In the genomic region with DNA sequence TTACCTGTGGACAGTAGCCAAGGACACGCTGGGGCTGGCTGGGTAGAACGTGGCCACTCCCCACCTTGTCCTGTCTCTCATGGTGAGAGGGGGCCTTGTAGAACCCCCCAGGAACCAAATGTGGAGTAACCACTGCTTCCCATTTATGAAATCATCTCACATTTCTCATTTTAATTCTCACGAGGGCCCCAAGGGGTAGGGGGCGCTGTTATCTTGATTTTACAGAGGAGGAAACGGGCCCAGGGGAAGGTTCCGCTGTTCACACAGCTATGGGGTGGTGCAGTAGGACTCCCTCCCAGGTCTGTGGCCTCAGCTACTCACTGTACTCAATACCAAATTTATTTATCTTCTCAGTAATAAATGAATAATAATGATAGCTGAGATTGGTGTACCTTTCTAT, we compare ENCODE assay signal across 8 cellular contexts. TPM values are rescaled to one million over a fixed set of nuclear protein-coding genes. Genes with fewer than 3 reads are reported as not detected.
DNase-seq lines count a peak whose midpoint lies in the region.

No MANE protein-coding gene starts in this region.

- H3K27me3 Mint-ChIP-seq in activated naive CD4-positive, alpha-beta T cell treated with anti-CD3 and anti-CD28 coated beads, Interleukin-2, amount 10 ng/mL, durations not matched to agents 7 days and 5 days = peaks cover 25% of the 10 kb centered on the region
- peaks cover 3 to 6% (median 4%) of the 10 kb centered on the region in 3 donors for H3K27me3 Mint-ChIP-seq in immature natural killer cell (ENCODE audit: low read depth in 3 of 3)

- no peaks in the 10 kb centered on the region for H3K9me3 Mint-ChIP-seq in activated naive CD4-positive, alpha-beta T cell treated with anti-CD3 and anti-CD28 coated beads, Interleukin-2, amount 10 ng/mL, durations not matched to agents 7 days and 5 days
- no peaks in the 10 kb centered on the region for H3K9me3 Mint-ChIP-seq in immature natural killer cell

- no peaks in the 10 kb centered on the region for H3K36me3 Mint-ChIP-seq in activated naive CD4-positive, alpha-beta T cell treated with anti-CD3 and anti-CD28 coated beads, Interleukin-2, amount 10 ng/mL, durations not matched to agents 7 days and 5 days
- H3K36me3 Mint-ChIP-seq in immature natural killer cell = no peaks in the 10 kb centered on the region

- CTCF ChIA-PET in activated naive CD4-positive, alpha-beta T cell treated with anti-CD3 and anti-CD28 coated beads, Interleukin-2, amount 10 ng/mL, durations not matched to agents 7 days and 5 days (lab: Charles Lee) = interaction anchor here (0.7 to 3.4 kb wide), 18 partner anchors 8 to 268 kb away, joined by 3 to 35 read pairs (median 3); no protein-coding TSS in a partner anchor

- no peak overlapping the region for H3K27ac Mint-ChIP-seq in activated naive CD4-positive, alpha-beta T cell treated with anti-CD3 and anti-CD28 coated beads, Interleukin-2, amount 10 ng/mL, durations not matched to agents 7 days and 5 days
- H3K27ac Mint-ChIP-seq in immature natural killer cell = peak overlapping the region; percentile 75 to 88 (median 84)

- DNase-seq in NCI-H1092 (lab: John Stamatoyannopoulos, UW) (peak; percentile 22), NCI-H1092 treated with DMSO at 0.1 percent for 48 hours (lab: John Stamatoyannopoulos, UW) (no peak), SKM-1 treated with dmso at 0.1 percent for 144 hours (lab: John Stamatoyannopoulos, UW; ENCODE audit: unreplicated experiment) (peak; percentile 14), immature natural killer cell (peak; percentile 68 to 72 (median 69)), HK-2 (ENCODE audit: unreplicated experiment) (no peak), kidney glomerular epithelial cell (lab: John Stamatoyannopoulos, UW) (no peak)
- peak; percentile 84 for DNase-seq in activated naive CD4-positive, alpha-beta T cell treated with anti-CD3 and anti-CD28 coated beads, Interleukin-2, amount 10 ng/mL, durations not matched to agents 7 days and 5 days
- peak; percentile 33 for DNase-seq in stimulated activated CD8-positive, alpha-beta memory T cell treated with anti-CD3 and anti-CD28 coated beads, Interleukin-15, amount 100 ng/mL, for 24 hours (ENCODE audit: low read depth)

- no peak overlapping the region for H3K4me3 Mint-ChIP-seq in activated naive CD4-positive, alpha-beta T cell treated with anti-CD3 and anti-CD28 coated beads, Interleukin-2, amount 10 ng/mL, durations not matched to agents 7 days and 5 days
- H3K4me3 Mint-ChIP-seq in immature natural killer cell = no peak overlapping the region

- peaks cover 63% of the 10 kb centered on the region for H3K4me1 Mint-ChIP-seq in activated naive CD4-positive, alpha-beta T cell treated with anti-CD3 and anti-CD28 coated beads, Interleukin-2, amount 10 ng/mL, durations not matched to agents 7 days and 5 days
- H3K4me1 Mint-ChIP-seq in immature natural killer cell = peaks cover 41 to 44% of the 10 kb centered on the region in 2 donors

RNA-seq across cellular contexts. Expression of a gene that starts 5.5 kb away (rescaled TPM):
- 1 to 10 TPM in 1 of 3 donors, under 1 TPM in 1, not detected in 1; 0.71 to 2.3 TPM for polyA plus RNA-seq in immature natural killer cell

RNA-seq across cellular contexts. Expression of a gene that starts 19.5 kb away (rescaled TPM):
- 10 to 100 TPM; 27.7 to 39.2 (median 37.0) TPM for polyA plus RNA-seq in immature natural killer cell

RNA-seq across cellular contexts. Expression of a gene that starts 25.9 kb away (rescaled TPM):
- 100 to 1,000 TPM; 258 to 407 (median 270) TPM for polyA plus RNA-seq in immature natural killer cell

Comparison
In these comparisons a context has a peak if more than half of its experiments do, and no peak if none do; other contexts are left out.
1. DNase-seq: peak in NCI-H1092 (single experiment), SKM-1 treated with dmso at 0.1 percent for 144 hours (single experiment), activated naive CD4-positive, alpha-beta T cell treated with anti-CD3 and anti-CD28 coated beads, Interleukin-2, amount 10 ng/mL, durations not matched to agents 7 days and 5 days (single experiment), immature natural killer cell (3 of 3) and stimulated activated CD8-positive, alpha-beta memory T cell treated with anti-CD3 and anti-CD28 coated beads, Interleukin-15, amount 100 ng/mL, for 24 hours (single experiment); none in NCI-H1092 treated with DMSO at 0.1 percent for 48 hours (single experiment), HK-2 (single experiment) and kidney glomerular epithelial cell (single experiment).